In the genomic region with DNA sequence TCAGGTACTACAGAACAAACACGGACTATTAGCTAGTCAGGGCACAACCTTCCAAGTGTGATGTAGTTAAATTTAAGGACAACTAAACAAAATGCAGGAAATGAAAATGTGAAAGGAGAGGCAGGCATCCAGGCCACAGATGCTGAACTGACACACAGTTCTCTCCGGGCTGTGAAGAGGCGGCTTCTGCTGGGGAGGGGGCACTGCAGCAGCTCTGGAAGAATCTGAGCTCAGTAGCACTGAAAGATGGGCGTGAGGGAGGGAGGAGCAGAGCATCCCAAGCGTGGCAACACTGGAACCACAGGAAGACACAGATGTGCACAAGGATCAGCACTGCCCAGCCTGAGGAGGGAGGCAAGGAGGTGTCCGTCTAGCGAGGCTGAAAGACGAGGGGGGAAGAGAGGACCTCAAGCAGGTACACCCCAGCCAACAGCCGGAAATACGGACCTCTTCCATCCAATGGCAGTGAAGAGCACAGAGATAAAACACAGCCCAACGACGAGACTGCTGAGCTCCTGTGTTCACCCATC, we compare ENCODE assay signal across 1 cellular context.
TF ChIP-seq lines count a peak whose summit lies in the region.

No MANE protein-coding gene starts in this region.

TF ChIP-seq in WTC11, 78 proteins besides CTCF, POLR2A, EP300 and RAD21 (continued from another document):
- TF ChIP-seq, protein P1, sequence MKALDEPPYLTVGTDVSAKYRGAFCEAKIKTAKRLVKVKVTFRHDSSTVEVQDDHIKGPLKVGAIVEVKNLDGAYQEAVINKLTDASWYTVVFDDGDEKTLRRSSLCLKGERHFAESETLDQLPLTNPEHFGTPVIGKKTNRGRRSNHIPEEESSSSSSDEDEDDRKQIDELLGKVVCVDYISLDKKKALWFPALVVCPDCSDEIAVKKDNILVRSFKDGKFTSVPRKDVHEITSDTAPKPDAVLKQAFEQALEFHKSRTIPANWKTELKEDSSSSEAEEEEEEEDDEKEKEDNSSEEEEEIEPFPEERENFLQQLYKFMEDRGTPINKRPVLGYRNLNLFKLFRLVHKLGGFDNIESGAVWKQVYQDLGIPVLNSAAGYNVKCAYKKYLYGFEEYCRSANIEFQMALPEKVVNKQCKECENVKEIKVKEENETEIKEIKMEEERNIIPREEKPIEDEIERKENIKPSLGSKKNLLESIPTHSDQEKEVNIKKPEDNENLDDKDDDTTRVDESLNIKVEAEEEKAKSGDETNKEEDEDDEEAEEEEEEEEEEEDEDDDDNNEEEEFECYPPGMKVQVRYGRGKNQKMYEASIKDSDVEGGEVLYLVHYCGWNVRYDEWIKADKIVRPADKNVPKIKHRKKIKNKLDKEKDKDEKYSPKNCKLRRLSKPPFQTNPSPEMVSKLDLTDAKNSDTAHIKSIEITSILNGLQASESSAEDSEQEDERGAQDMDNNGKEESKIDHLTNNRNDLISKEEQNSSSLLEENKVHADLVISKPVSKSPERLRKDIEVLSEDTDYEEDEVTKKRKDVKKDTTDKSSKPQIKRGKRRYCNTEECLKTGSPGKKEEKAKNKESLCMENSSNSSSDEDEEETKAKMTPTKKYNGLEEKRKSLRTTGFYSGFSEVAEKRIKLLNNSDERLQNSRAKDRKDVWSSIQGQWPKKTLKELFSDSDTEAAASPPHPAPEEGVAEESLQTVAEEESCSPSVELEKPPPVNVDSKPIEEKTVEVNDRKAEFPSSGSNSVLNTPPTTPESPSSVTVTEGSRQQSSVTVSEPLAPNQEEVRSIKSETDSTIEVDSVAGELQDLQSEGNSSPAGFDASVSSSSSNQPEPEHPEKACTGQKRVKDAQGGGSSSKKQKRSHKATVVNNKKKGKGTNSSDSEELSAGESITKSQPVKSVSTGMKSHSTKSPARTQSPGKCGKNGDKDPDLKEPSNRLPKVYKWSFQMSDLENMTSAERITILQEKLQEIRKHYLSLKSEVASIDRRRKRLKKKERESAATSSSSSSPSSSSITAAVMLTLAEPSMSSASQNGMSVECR (CRISPR knock-in tag; IDR thresholded peaks at IDR 0.05; ENCODE audit: borderline replicate concordance): no peak
- no peak for TF ChIP-seq JAZF1 (CRISPR knock-in tag; IDR thresholded peaks at IDR 0.05)
- TF ChIP-seq, protein P2, sequence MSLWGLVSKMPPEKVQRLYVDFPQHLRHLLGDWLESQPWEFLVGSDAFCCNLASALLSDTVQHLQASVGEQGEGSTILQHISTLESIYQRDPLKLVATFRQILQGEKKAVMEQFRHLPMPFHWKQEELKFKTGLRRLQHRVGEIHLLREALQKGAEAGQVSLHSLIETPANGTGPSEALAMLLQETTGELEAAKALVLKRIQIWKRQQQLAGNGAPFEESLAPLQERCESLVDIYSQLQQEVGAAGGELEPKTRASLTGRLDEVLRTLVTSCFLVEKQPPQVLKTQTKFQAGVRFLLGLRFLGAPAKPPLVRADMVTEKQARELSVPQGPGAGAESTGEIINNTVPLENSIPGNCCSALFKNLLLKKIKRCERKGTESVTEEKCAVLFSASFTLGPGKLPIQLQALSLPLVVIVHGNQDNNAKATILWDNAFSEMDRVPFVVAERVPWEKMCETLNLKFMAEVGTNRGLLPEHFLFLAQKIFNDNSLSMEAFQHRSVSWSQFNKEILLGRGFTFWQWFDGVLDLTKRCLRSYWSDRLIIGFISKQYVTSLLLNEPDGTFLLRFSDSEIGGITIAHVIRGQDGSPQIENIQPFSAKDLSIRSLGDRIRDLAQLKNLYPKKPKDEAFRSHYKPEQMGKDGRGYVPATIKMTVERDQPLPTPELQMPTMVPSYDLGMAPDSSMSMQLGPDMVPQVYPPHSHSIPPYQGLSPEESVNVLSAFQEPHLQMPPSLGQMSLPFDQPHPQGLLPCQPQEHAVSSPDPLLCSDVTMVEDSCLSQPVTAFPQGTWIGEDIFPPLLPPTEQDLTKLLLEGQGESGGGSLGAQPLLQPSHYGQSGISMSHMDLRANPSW (CRISPR knock-in tag; conservative IDR thresholded peaks at IDR 0.05; ENCODE audit: low read depth): no peak
- no peak for TF ChIP-seq TP53 (CRISPR knock-in tag; IDR thresholded peaks at IDR 0.05)
- TF ChIP-seq, protein P3, sequence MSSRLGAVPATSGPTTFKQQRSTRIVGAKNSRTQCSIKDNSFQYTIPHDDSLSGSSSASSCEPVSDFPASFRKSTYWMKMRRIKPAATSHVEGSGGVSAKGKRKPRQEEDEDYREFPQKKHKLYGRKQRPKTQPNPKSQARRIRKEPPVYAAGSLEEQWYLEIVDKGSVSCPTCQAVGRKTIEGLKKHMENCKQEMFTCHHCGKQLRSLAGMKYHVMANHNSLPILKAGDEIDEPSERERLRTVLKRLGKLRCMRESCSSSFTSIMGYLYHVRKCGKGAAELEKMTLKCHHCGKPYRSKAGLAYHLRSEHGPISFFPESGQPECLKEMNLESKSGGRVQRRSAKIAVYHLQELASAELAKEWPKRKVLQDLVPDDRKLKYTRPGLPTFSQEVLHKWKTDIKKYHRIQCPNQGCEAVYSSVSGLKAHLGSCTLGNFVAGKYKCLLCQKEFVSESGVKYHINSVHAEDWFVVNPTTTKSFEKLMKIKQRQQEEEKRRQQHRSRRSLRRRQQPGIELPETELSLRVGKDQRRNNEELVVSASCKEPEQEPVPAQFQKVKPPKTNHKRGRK (CRISPR knock-in tag; IDR thresholded peaks at IDR 0.05; ENCODE audit: borderline replicate concordance): no peak
- no peak for TF ChIP-seq JUN (CRISPR knock-in tag; IDR thresholded peaks at IDR 0.05)
- no peak for TF ChIP-seq ZNF423 (CRISPR knock-in tag; IDR thresholded peaks at IDR 0.05)
- no peak for TF ChIP-seq HMGA2 (CRISPR knock-in tag; IDR thresholded peaks at IDR 0.05)
- TF ChIP-seq SMAD3 (CRISPR knock-in tag; IDR thresholded peaks at IDR 0.05; ENCODE audit: borderline replicate concordance): no peak
- no peak for TF ChIP-seq EMX1 (CRISPR knock-in tag; IDR thresholded peaks at IDR 0.05)
- TF ChIP-seq, protein P4, sequence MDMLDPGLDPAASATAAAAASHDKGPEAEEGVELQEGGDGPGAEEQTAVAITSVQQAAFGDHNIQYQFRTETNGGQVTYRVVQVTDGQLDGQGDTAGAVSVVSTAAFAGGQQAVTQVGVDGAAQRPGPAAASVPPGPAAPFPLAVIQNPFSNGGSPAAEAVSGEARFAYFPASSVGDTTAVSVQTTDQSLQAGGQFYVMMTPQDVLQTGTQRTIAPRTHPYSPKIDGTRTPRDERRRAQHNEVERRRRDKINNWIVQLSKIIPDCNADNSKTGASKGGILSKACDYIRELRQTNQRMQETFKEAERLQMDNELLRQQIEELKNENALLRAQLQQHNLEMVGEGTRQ (CRISPR knock-in tag; IDR thresholded peaks at IDR 0.05): no peak
